ENCODE assay signal across 10 cellular contexts in genomic region chr4:151304755-151305154, GRCh38. TPM values are rescaled to one million over a fixed set of nuclear protein-coding genes. Genes with fewer than 3 reads are reported as not detected.
DNase-seq lines count a peak whose midpoint lies in the region; ATAC-seq and TF ChIP-seq lines count a peak whose summit lies in the region.
"Had no signal": no experiment of that assay in that cellular context is flagged by ENCODE, and none has a peak within 500 bp of the region (broad histone marks: within the 10 kb centered on the region; RNA-seq: fewer than 3 reads in every experiment).

No MANE protein-coding gene starts in this region.

- intact Hi-C loops in Caco-2 (cut with micrococcal nuclease; ENCODE audit: unreplicated experiment) = no loop called here

- no peaks in the 10 kb centered on the region for H3K27me3 ChIP-seq in Caco-2 (replicated peaks; ENCODE audit: control insufficient read depth, insufficient read depth, low read length)

- no peaks in the 10 kb centered on the region for H3K27me3 Mint-ChIP-seq in Caco-2 (ENCODE audit: insufficient read depth, unreplicated experiment)
- peaks cover 15 to 16% of the 10 kb centered on the region in 2 donors for H3K27me3 Mint-ChIP-seq in effector memory CD8-positive, alpha-beta T cell

- H3K36me3 ChIP-seq in Caco-2 (ENCODE audit: control insufficient read depth, insufficient read depth, low read length) = peaks cover 1% of the 10 kb centered on the region; the same call in 1 of the 2 replicates

- no TSS peak for BruUV-seq in Caco-2 (replicated peaks; lab: Mats Ljungman, UMichigan)

- H3K4me3 ChIP-seq in GM12864 (ENCODE audit: low read depth, low read length) (no peak overlapping the region), choroid plexus epithelial cell (ENCODE audit: low read depth, low read length) (no peak overlapping the region), Caco-2 (ENCODE audit: low read depth, low read length) (no peak overlapping the region)

- no peak overlapping the region for H3K4me3 Mint-ChIP-seq in Caco-2 (ENCODE audit: unreplicated experiment)
- no peak overlapping the region for H3K4me3 Mint-ChIP-seq in effector memory CD8-positive, alpha-beta T cell

- no peaks in the 10 kb centered on the region for H3K9me3 ChIP-seq in Caco-2

- 0 out of 2 replicates have a peak, but pooled peaks cover 8% of the 10 kb centered on the region for H3K4me1 ChIP-seq in Caco-2

- CTCF ChIA-PET in Caco-2 (lab: Charles Lee) = interaction anchor here (1.1 to 1.3 kb wide), 2 partner anchors 9 to 28 kb away, joined by 3 to 4 read pairs; partner anchors contain the start of gene PRSS48

- ATAC-seq in GM21360 (IDR thresholded peaks at IDR 0.05; ENCODE audit: unreplicated experiment) (peak; percentile 60), HG03280 (IDR thresholded peaks at IDR 0.05; ENCODE audit: unreplicated experiment) (peak; percentile 91)
- no peak for ATAC-seq in effector memory CD8-positive, alpha-beta T cell (replicated peaks)

- H3K27ac Mint-ChIP-seq in Caco-2 (ENCODE audit: unreplicated experiment) = no peak overlapping the region
- H3K27ac Mint-ChIP-seq in effector memory CD8-positive, alpha-beta T cell = no peak overlapping the region

- POLR2A ChIA-PET in Caco-2 (lab: Charles Lee) = interaction anchor here (0.6 to 2.0 kb wide), 2 partner anchors 12 to 20 kb away, joined by 4 to 11 read pairs; partner anchors contain the start of gene SH3D19

- no peaks in the 10 kb centered on the region for H3K4me1 Mint-ChIP-seq in Caco-2 (ENCODE audit: low read depth, unreplicated experiment)
- no peaks in the 10 kb centered on the region for H3K4me1 Mint-ChIP-seq in effector memory CD8-positive, alpha-beta T cell (ENCODE audit: low read depth in 2 of 2)

- H3K9me3 Mint-ChIP-seq in Caco-2 (ENCODE audit: unreplicated experiment) = no peaks in the 10 kb centered on the region
- H3K9me3 Mint-ChIP-seq in effector memory CD8-positive, alpha-beta T cell = no peaks in the 10 kb centered on the region

- H3K36me3 Mint-ChIP-seq in Caco-2 (ENCODE audit: insufficient read depth, unreplicated experiment) = peaks cover 27% of the 10 kb centered on the region
- no peaks in the 10 kb centered on the region for H3K36me3 Mint-ChIP-seq in effector memory CD8-positive, alpha-beta T cell (ENCODE audit: insufficient read depth)

- peak; percentile 2 for DNase-seq in GM12864 (ENCODE audit: low read depth)
- DNase-seq in choroid plexus epithelial cell (ENCODE audit: low read depth) = peak; percentile 20
- no peak for DNase-seq in effector CD4-positive, alpha-beta T cell
- no peak for DNase-seq in nucleus accumbens (lab: John Stamatoyannopoulos, UW)
- no peak for DNase-seq in Caco-2
- no peak for DNase-seq in effector memory CD8-positive, alpha-beta T cell
- DNase-seq: DND-41 had no signal

- TF ChIP-seq CTCF in GM12864 (IDR thresholded peaks at IDR 0.05; ENCODE audit: low read depth, low read length, missing control alignments) (no peak), choroid plexus epithelial cell (conservative IDR thresholded peaks at IDR 0.05; ENCODE audit: low read depth, low read length) (peak; percentile 3), Caco-2 (IDR thresholded peaks at IDR 0.05; ENCODE audit: insufficient read depth in 1 of 2, low read depth in 1 of 2, low read length in 1 of 2, severe bottlenecking in 1 of 2, unreplicated experiment in 1 of 2) (no peak)

RNA-seq across cellular contexts. Expression of gene SH3D19, which starts 20.6 kb away (rescaled TPM):
- total RNA-seq in Caco-2 (2022) = 57.2 and 57.8 TPM in 2 replicates

RNA-seq across cellular contexts. Expression of gene PRSS48, which starts 27.8 kb away (rescaled TPM):
- not detected in 2 replicates for total RNA-seq in Caco-2 (2022)
- total RNA-seq: fibroblast of lung had no signal

Comparison
In these comparisons a context has a peak if more than half of its experiments do, and no peak if none do; other contexts are left out.
1. DNase-seq: peak in GM12864 (single experiment) and choroid plexus epithelial cell (single experiment); none in effector CD4-positive, alpha-beta T cell (single experiment), nucleus accumbens (0 of 56), Caco-2 (0 of 2) and effector memory CD8-positive, alpha-beta T cell (0 of 3).